24 cellular contexts compared by ENCODE assay signal in the genomic region with DNA sequence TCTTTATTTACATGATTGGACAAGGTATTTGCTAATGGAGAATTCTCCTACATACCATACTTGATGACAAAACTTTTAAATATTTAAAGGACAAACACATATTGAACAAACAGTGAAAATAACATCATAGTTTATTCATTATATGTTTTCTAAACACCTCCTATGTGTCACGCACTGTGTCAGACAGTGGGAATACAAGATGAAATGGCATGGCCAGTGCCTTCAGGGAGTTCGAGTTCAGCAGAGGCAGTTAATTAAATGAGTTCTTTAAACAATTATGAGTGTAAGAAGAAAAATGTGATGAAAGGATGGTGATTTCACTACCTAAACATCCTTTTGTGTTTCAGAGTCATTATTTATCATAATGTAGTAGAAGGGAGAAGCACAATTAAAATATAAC.
DNase-seq lines count a peak whose midpoint lies in the region; ATAC-seq, FAIRE-seq and TF ChIP-seq lines count a peak whose summit lies in the region.
"Had no signal": no experiment of that assay in that cellular context is flagged by ENCODE, and none has a peak within 500 bp of the region (broad histone marks: within the 10 kb centered on the region; RNA-seq: fewer than 3 reads in every experiment).

No MANE protein-coding gene starts in this region.

- POLR2A ChIA-PET in AG04450 (lab: Yijun Ruan, JAX), result no interaction called here
- POLR2A ChIA-PET in activated CD4-positive, alpha-beta T cell treated with anti-CD3 and anti-CD28 coated beads for 36 hours (lab: Charles Lee), result no interaction called here

- H3K4me1 Mint-ChIP-seq in activated CD4-positive, alpha-beta T cell treated with anti-CD3 and anti-CD28 coated beads for 36 hours, result no peaks in the 10 kb centered on the region
- H3K4me1 Mint-ChIP-seq: CD4-positive, alpha-beta memory T cell; T-cell had no signal

- no peaks in the 10 kb centered on the region for H3K36me3 Mint-ChIP-seq in activated CD4-positive, alpha-beta T cell treated with anti-CD3 and anti-CD28 coated beads for 36 hours (ENCODE audit: low read depth)
- H3K36me3 Mint-ChIP-seq: CD4-positive, alpha-beta memory T cell; T-cell had no signal

- H3K4me3 ChIP-seq in AG04450 (ENCODE audit: low read depth, low read length) (no peak overlapping the region), epithelial cell of esophagus (ENCODE audit: low read length) (no peak overlapping the region), suprapubic skin (no peak overlapping the region)

- CTCF ChIA-PET in AG04450 (lab: Charles Lee), result no interaction called here
- CTCF ChIA-PET in activated CD4-positive, alpha-beta T cell treated with anti-CD3 and anti-CD28 coated beads for 36 hours (lab: Charles Lee), result no interaction called here

- DNase-seq in AG04450 (ENCODE audit: low read depth, low spot score) (peak; percentile 3), HTR-8/SVneo (ENCODE audit: insufficient read length, low spot score) (no peak), NCI-H748 treated with DMSO at 0.1 percent for 48 hours (lab: John Stamatoyannopoulos, UW) (peak; percentile 66), epithelial cell of esophagus (ENCODE audit: low read depth) (peak; percentile 75), suprapubic skin (ENCODE audit: low spot score in 2 of 2) (no peak), NCI-H226 (no peak)
- DNase-seq in activated CD4-positive, alpha-beta T cell treated with anti-CD3 and anti-CD28 coated beads for 36 hours, result no peak
- DNase-seq: C1 segment of cervical spinal cord; CD4-positive, alpha-beta memory T cell; DMS79 treated with DMSO at 0.1 percent for 48 hours; GF-D8; KBM-7; MM.1S; NCI-H1694 treated with DMSO at 0.1 percent for 48 hours; NCI-H2227 treated with DMSO at 0.1 percent for 48 hours; NCI-H524; NCI-H82; NK-92 treated with Interleukin-12 subunit alpha and Interleukin-12 subunit beta, amount 100 ng/mL, for 24 hours; PC-3; T-cell had no signal

- WGBS in suprapubic skin, result 63% methylated on average over 2 of the region's 2 CpGs

- peak; percentile 49 for FAIRE-seq in HTR-8/SVneo (lab: Jason Lieb, UNC)
- FAIRE-seq: A204.1, GM12891, H1 had no signal

- no peak for TF ChIP-seq POLR2A in suprapubic skin (IDR thresholded peaks at IDR 0.05)

- TF ChIP-seq CTCF in AG04450 (IDR thresholded peaks at IDR 0.05; ENCODE audit: low read depth, low read length) (no peak), epithelial cell of esophagus (IDR thresholded peaks at IDR 0.05; ENCODE audit: insufficient read depth, low read depth, low read length, missing control alignments) (no peak), suprapubic skin (IDR thresholded peaks at IDR 0.05) (no peak)

- no peaks in the 10 kb centered on the region for H3K36me3 ChIP-seq in suprapubic skin

- intact Hi-C loops in activated CD4-positive, alpha-beta T cell treated with anti-CD3 and anti-CD28 coated beads for 36 hours (cut with DNase I, micrococcal nuclease), result no loop called here

- H3K27me3 Mint-ChIP-seq in activated CD4-positive, alpha-beta T cell treated with anti-CD3 and anti-CD28 coated beads for 36 hours, result no peaks in the 10 kb centered on the region
- H3K27me3 Mint-ChIP-seq: CD4-positive, alpha-beta memory T cell; T-cell had no signal

- no peak for ATAC-seq in activated CD4-positive, alpha-beta T cell treated with anti-CD3 and anti-CD28 coated beads for 36 hours
- ATAC-seq: HCT116, PC-3, T-cell had no signal

- H3K27me3 ChIP-seq in AG04450 (ENCODE audit: control insufficient read depth, insufficient read depth, low read length), result no peaks in the 10 kb centered on the region
- no peaks in the 10 kb centered on the region for H3K27me3 ChIP-seq in suprapubic skin

- H3K4me1 ChIP-seq in suprapubic skin, result no peaks in the 10 kb centered on the region

- H3K27ac ChIP-seq in AG04450 (ENCODE audit: low read depth, low read length) (no peak overlapping the region), suprapubic skin (no peak overlapping the region)

- H3K9me3 Mint-ChIP-seq in activated CD4-positive, alpha-beta T cell treated with anti-CD3 and anti-CD28 coated beads for 36 hours (ENCODE audit: low read depth), result no peaks in the 10 kb centered on the region

- H3K27ac Mint-ChIP-seq in activated CD4-positive, alpha-beta T cell treated with anti-CD3 and anti-CD28 coated beads for 36 hours, result no peak overlapping the region
- H3K27ac Mint-ChIP-seq: CD4-positive, alpha-beta memory T cell; T-cell had no signal

- H3K4me3 Mint-ChIP-seq in activated CD4-positive, alpha-beta T cell treated with anti-CD3 and anti-CD28 coated beads for 36 hours, result no peak overlapping the region
- H3K4me3 Mint-ChIP-seq: CD4-positive, alpha-beta memory T cell; T-cell had no signal

- TF ChIP-seq EP300 in suprapubic skin (IDR thresholded peaks at IDR 0.05), result no peak

- H3K9me3 ChIP-seq in AG04450 (ENCODE audit: control insufficient read depth, insufficient read depth, low read length) (no peaks in the 10 kb centered on the region), suprapubic skin (no peaks in the 10 kb centered on the region)

Comparison
In these comparisons a context has a peak if more than half of its experiments do, and no peak if none do; other contexts are left out.
1. DNase-seq: peak in AG04450 (single experiment), NCI-H748 treated with DMSO at 0.1 percent for 48 hours (single experiment) and epithelial cell of esophagus (single experiment); none in HTR-8/SVneo (single experiment), suprapubic skin (0 of 2), activated CD4-positive, alpha-beta T cell treated with anti-CD3 and anti-CD28 coated beads for 36 hours (single experiment) and NCI-H226 (single experiment).